In the genomic region with DNA sequence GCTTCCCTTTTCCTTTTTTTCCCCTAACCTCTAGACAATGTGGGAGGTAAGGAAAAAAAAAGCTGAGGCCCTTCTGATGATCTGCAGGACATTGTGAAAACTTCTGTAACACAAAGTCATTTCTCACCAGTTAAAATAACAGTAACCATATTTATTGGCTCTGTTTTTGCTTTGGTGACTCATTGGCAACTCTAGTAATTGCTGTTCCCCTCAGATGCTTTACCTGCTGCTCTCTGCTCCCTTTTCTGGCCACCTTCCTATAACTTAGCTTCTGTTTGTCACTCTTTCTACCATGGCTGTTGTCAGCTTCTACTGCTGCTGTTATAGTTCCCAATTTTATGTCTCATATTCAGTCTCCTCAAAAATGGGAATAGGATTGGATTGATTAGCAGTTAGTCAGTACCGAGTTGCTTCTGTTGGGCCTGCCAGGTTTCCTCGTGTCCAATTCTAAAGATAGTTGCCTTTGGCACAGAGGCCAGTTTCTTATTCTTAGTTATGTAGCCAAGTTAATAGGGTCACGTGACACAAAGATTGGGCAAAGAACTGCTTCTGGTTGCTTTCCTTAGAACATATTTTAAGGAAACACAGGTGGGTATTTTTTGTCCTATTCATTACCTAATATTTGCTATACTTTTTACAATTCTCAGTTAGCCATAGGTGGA, we compare ENCODE assay signal across 1 cellular context.
TF ChIP-seq lines count a peak whose summit lies in the region.

No MANE protein-coding gene starts in this region.

TF ChIP-seq in IMR-90, 13 proteins besides CTCF, POLR2A, EP300 and RAD21 (continued from another document):
- no peak for TF ChIP-seq BHLHE40 (IDR thresholded peaks at IDR 0.05; ENCODE audit: low read depth, low read length)
- no peak for TF ChIP-seq FOS (IDR thresholded peaks at IDR 0.05; ENCODE audit: low read depth, low read length)
- no peak for TF ChIP-seq NFE2L2 (IDR thresholded peaks at IDR 0.05; ENCODE audit: low read depth, low read length)
- TF ChIP-seq MAZ (IDR thresholded peaks at IDR 0.05; ENCODE audit: borderline replicate concordance, low read depth, low read length) = no peak
- TF ChIP-seq CEBPB (IDR thresholded peaks at IDR 0.05; ENCODE audit: low read depth, low read length) = no peak
- TF ChIP-seq RCOR1 (IDR thresholded peaks at IDR 0.05; ENCODE audit: insufficient replicate concordance, low read length) = no peak
- TF ChIP-seq MXI1 (IDR thresholded peaks at IDR 0.05; ENCODE audit: borderline replicate concordance, low read depth, low read length) = no peak
- TF ChIP-seq ELK1 (IDR thresholded peaks at IDR 0.05; ENCODE audit: borderline replicate concordance, low read depth, low read length) = no peak
- TF ChIP-seq SMC3 (IDR thresholded peaks at IDR 0.05; ENCODE audit: low read depth, low read length) = no peak
TF ChIP-seq in IMR-90: peak in this region for 0.
